ENCODE assay signal across 6 cellular contexts in genomic region chr16:30369091-30369937, GRCh38. TPM values are rescaled to one million over a fixed set of nuclear protein-coding genes. Genes with fewer than 3 reads are reported as not detected.
DNase-seq lines count a peak whose midpoint lies in the region; ATAC-seq lines count a peak whose summit lies in the region.

No MANE protein-coding gene starts in this region.

- H3K36me3 ChIP-seq in H7 (replicated peaks; ENCODE audit: control insufficient read depth, insufficient read depth, low read length): peaks cover 1% of the 10 kb centered on the region
- no peaks in the 10 kb centered on the region for H3K36me3 ChIP-seq in mucosa of stomach (ENCODE audit: control insufficient read depth, insufficient read depth, low read length)

- H3K4me1 ChIP-seq in mucosa of stomach (ENCODE audit: control insufficient read depth, insufficient read depth, low read length): peaks cover 24% of the 10 kb centered on the region

- H3K4me3 Mint-ChIP-seq in activated naive CD8-positive, alpha-beta T cell treated with anti-CD3 and anti-CD28 coated beads, Interleukin-2, amount 50 U/mL, for 24 hours: peak overlapping the region; percentile 92

- peaks cover 37% of the 10 kb centered on the region for H3K4me1 Mint-ChIP-seq in activated naive CD8-positive, alpha-beta T cell treated with anti-CD3 and anti-CD28 coated beads, Interleukin-2, amount 50 U/mL, for 24 hours

- H3K36me3 Mint-ChIP-seq in activated naive CD8-positive, alpha-beta T cell treated with anti-CD3 and anti-CD28 coated beads, Interleukin-2, amount 50 U/mL, for 24 hours (ENCODE audit: low read depth): peaks cover 24% of the 10 kb centered on the region

- H3K27me3 Mint-ChIP-seq in activated naive CD8-positive, alpha-beta T cell treated with anti-CD3 and anti-CD28 coated beads, Interleukin-2, amount 50 U/mL, for 24 hours: peaks cover 4% of the 10 kb centered on the region

- no peaks in the 10 kb centered on the region for H3K9me3 Mint-ChIP-seq in activated naive CD8-positive, alpha-beta T cell treated with anti-CD3 and anti-CD28 coated beads, Interleukin-2, amount 50 U/mL, for 24 hours

- H3K27me3 ChIP-seq in H7 (ENCODE audit: control insufficient read depth, insufficient read depth, low read length): no peaks in the 10 kb centered on the region
- H3K27me3 ChIP-seq in mucosa of stomach (ENCODE audit: control insufficient read depth, insufficient read depth, low read length): no peaks in the 10 kb centered on the region

- H3K9ac ChIP-seq in mucosa of stomach (ENCODE audit: low read length): peak overlapping the region; percentile 79

- no peak for ATAC-seq in activated naive CD8-positive, alpha-beta T cell treated with anti-CD3 and anti-CD28 coated beads, Interleukin-2, amount 50 U/mL, for 24 hours

- no peak for DNase-seq in H7
- DNase-seq in activated naive CD8-positive, alpha-beta T cell treated with anti-CD3 and anti-CD28 coated beads, Interleukin-2, amount 50 U/mL, for 24 hours: peak; percentile 29
- DNase-seq in mesenteric fat pad (ENCODE audit: low spot score): no peak
- DNase-seq in H4 (ENCODE audit: low spot score): no peak
- no peak for DNase-seq in COLO829 (ENCODE audit: low spot score)

- no peaks in the 10 kb centered on the region for H3K9me3 ChIP-seq in mucosa of stomach (ENCODE audit: control insufficient read depth, low read length)

- peak overlapping the region; percentile 81 for H3K27ac Mint-ChIP-seq in activated naive CD8-positive, alpha-beta T cell treated with anti-CD3 and anti-CD28 coated beads, Interleukin-2, amount 50 U/mL, for 24 hours

- H3K4me3 ChIP-seq in H7 (ENCODE audit: insufficient read depth, low read depth, low read length): peak overlapping the region; percentile 62
- peak overlapping the region; percentile 17 for H3K4me3 ChIP-seq in mucosa of stomach (ENCODE audit: low read length)

RNA-seq across cellular contexts. Expression of gene TBC1D10B, which starts 1.0 kb away (rescaled TPM):
- 35.8 and 38.4 TPM in 2 replicates for total RNA-seq in H7 (2014; rRNA removed; shearing (Covaris generic))
- total RNA-seq in mesenteric fat pad: 42.1 TPM
- 10.4 and 15.9 TPM in 2 replicates for total RNA-seq in H4 (2014; rRNA removed; shearing (Covaris generic))

RNA-seq across cellular contexts. Expression of gene MYL11, which starts 5.3 kb away (rescaled TPM):
- total RNA-seq in H7 (2014; rRNA removed; shearing (Covaris generic)): 3.4 TPM in 1 of 2 replicates, not detected in the other
- not detected for total RNA-seq in mesenteric fat pad
- not detected in 2 replicates for total RNA-seq in H4 (2014; rRNA removed; shearing (Covaris generic))

RNA-seq across cellular contexts. Expression of gene SEPTIN1, which starts 13.0 kb away (rescaled TPM):
- 0.18 and 0.80 TPM in 2 replicates for total RNA-seq in H7 (2014; rRNA removed; shearing (Covaris generic))
- 2.3 TPM for total RNA-seq in mesenteric fat pad
- total RNA-seq in H4 (2014; rRNA removed; shearing (Covaris generic)): not detected in 2 replicates

RNA-seq across cellular contexts. Expression of gene CD2BP2, which starts 14.2 kb away (rescaled TPM):
- 44.2 and 45.2 TPM in 2 replicates for total RNA-seq in H7 (2014; rRNA removed; shearing (Covaris generic))
- total RNA-seq in mesenteric fat pad: 57.4 TPM
- total RNA-seq in H4 (2014; rRNA removed; shearing (Covaris generic)): 42.7 and 53.6 TPM in 2 replicates

RNA-seq across cellular contexts. Expression of gene ZNF48, which starts 25.9 kb away (rescaled TPM):
- 38.8 and 46.3 TPM in 2 replicates for total RNA-seq in H7 (2014; rRNA removed; shearing (Covaris generic))
- total RNA-seq in mesenteric fat pad: 5.3 TPM
- 4.1 and 7.4 TPM in 2 replicates for total RNA-seq in H4 (2014; rRNA removed; shearing (Covaris generic))
